Comparison of ENCODE assay signal across 20 cellular contexts in the genomic region with DNA sequence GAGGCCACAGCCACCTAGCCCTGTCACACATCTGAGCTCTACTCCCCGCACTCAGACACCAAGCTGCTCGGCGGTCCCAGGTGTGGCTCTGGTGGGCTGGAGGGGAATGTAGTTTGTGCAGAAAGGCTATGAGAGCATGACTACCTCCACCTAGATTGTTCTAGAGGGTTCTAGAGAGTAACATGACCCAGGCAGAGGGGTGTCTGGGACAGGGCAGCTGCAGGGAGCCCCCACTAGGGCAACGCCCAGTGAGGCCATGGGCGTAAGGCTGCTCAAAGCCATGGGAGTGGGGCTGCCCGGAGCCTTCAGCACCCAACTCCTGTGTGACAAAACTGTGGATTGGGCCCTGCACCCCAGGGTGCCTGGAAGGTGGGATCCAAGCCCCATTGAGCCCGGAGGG.
A peak's percentile ranks its signal among the peaks of the same experiment; 100 is the strongest.
DNase-seq lines count a peak whose midpoint lies in the region; ATAC-seq, FAIRE-seq and TF ChIP-seq lines count a peak whose summit lies in the region.
"Had no signal": no experiment of that assay in that cellular context is flagged by ENCODE, and none has a peak within 500 bp of the region (broad histone marks: within the 10 kb centered on the region; RNA-seq: fewer than 3 reads in every experiment).

No MANE protein-coding gene starts in this region.

- peaks cover 9 to 15% (median 13%) of the 10 kb centered on the region in 4 donors for H3K4me1 ChIP-seq in stomach
- H3K4me1 ChIP-seq: A549, Caco-2, HAP-1 had no signal

- H3K36me3 ChIP-seq in stomach, result no peaks in the 10 kb centered on the region
- H3K36me3 ChIP-seq: HAP-1 had no signal

- no peak for TF ChIP-seq EP300 in stomach (IDR thresholded peaks at IDR 0.05)

- H3K4me3 ChIP-seq in coronary artery (no peak overlapping the region), stomach (no peak overlapping the region)
- H3K4me3 ChIP-seq: A549, GM23248, HAP-1 had no signal

- peak; percentile 1 for DNase-seq in activated CD4-positive, alpha-beta T cell treated with anti-CD3 and anti-CD28 coated beads for 1 hour
- no peak for DNase-seq in activated CD4-positive, alpha-beta T cell treated with anti-CD3 and anti-CD28 coated beads, Interleukin-2, amount 50 U/mL, for 1 hour
- DNase-seq in coronary artery (ENCODE audit: low spot score) (peak; percentile 55), osteocyte (ENCODE audit: extremely low spot score, unreplicated experiment) (peak; percentile 73), stomach (peak; percentile 14), RCC 7860 (ENCODE audit: low spot score) (no peak)
- DNase-seq in stimulated activated CD4-positive, alpha-beta T cell treated with anti-CD3 and anti-CD28 coated beads, Interleukin-4, amount 100 ng/mL, for 1 hour, result no peak
- DNase-seq: AML-193; Caco-2; CD4-positive, alpha-beta T cell; GM23248 had no signal

- H3K9me3 Mint-ChIP-seq in osteocyte (ENCODE audit: unreplicated experiment), result peaks cover 19% of the 10 kb centered on the region
- H3K9me3 Mint-ChIP-seq: CD4-positive, alpha-beta T cell had no signal

- H3K27ac Mint-ChIP-seq in osteocyte (ENCODE audit: unreplicated experiment), result no peak overlapping the region
- H3K27ac Mint-ChIP-seq: CD4-positive, alpha-beta T cell had no signal

- no peak for ATAC-seq in HG03196 (IDR thresholded peaks at IDR 0.05; ENCODE audit: unreplicated experiment)
- ATAC-seq: A549 had no signal

- 85 to 96% (median 91%) methylated on average over 3 to 7 of the region's 7 CpGs for WGBS in stomach, 5 donors

- H3K4me1 Mint-ChIP-seq in osteocyte (ENCODE audit: unreplicated experiment), result no peaks in the 10 kb centered on the region

- H3K4me3 Mint-ChIP-seq in osteocyte (ENCODE audit: unreplicated experiment), result no peak overlapping the region
- H3K4me3 Mint-ChIP-seq: CD4-positive, alpha-beta T cell had no signal

- H3K36me3 Mint-ChIP-seq in osteocyte (ENCODE audit: unreplicated experiment), result no peaks in the 10 kb centered on the region

- H3K27me3 ChIP-seq in stomach, result no peaks in the 10 kb centered on the region

- intact Hi-C loops in stomach (cut with DNase I; ENCODE audit: low total_unique reads), result no loop called here

- TF ChIP-seq POLR2A in stomach (IDR thresholded peaks at IDR 0.05), result no peak

- H3K27ac ChIP-seq in coronary artery (no peak overlapping the region), stomach (no peak overlapping the region)
- H3K27ac ChIP-seq: 22Rv1, A549, C4-2B, GM23248, HL-60 had no signal

- no peaks in the 10 kb centered on the region for H3K9me3 ChIP-seq in stomach
- H3K9me3 ChIP-seq: A549, Caco-2, HAP-1 had no signal

- no peak for FAIRE-seq in RCC 7860 (lab: Jason Lieb, UNC)
- FAIRE-seq: A549, D721Med, G401.6, GM12891 had no signal

- H3K27me3 Mint-ChIP-seq in osteocyte (ENCODE audit: unreplicated experiment), result no peaks in the 10 kb centered on the region
- H3K27me3 Mint-ChIP-seq: CD4-positive, alpha-beta T cell had no signal

- TF ChIP-seq CTCF in coronary artery (IDR thresholded peaks at IDR 0.05), result no peak
- no peak for TF ChIP-seq CTCF in osteocyte (IDR thresholded peaks at IDR 0.05)
- TF ChIP-seq CTCF in stomach (IDR thresholded peaks at IDR 0.05), result no peak

Comparison
In these comparisons a context has a peak if more than half of its experiments do, and no peak if none do; other contexts are left out.
1. DNase-seq: peak in activated CD4-positive, alpha-beta T cell treated with anti-CD3 and anti-CD28 coated beads for 1 hour (single experiment), coronary artery (single experiment), osteocyte (single experiment) and stomach (single experiment); none in activated CD4-positive, alpha-beta T cell treated with anti-CD3 and anti-CD28 coated beads, Interleukin-2, amount 50 U/mL, for 1 hour (single experiment), RCC 7860 (single experiment) and stimulated activated CD4-positive, alpha-beta T cell treated with anti-CD3 and anti-CD28 coated beads, Interleukin-4, amount 100 ng/mL, for 1 hour (single experiment).